ENCODE assay signal across 8 cellular contexts in genomic region chr19:3556978-3557460, GRCh38. TPM values are rescaled to one million over a fixed set of nuclear protein-coding genes. Genes with fewer than 3 reads are reported as not detected.
DNase-seq lines count a peak whose midpoint lies in the region; ATAC-seq lines count a peak whose summit lies in the region.

No MANE protein-coding gene starts in this region.

- no peaks in the 10 kb centered on the region for H3K9me3 Mint-ChIP-seq in activated naive CD8-positive, alpha-beta T cell (ENCODE audit: low read depth)

- H3K9me3 ChIP-seq in SJCRH30 (replicated peaks) (no peaks in the 10 kb centered on the region), iPS-20b (ENCODE audit: insufficient read depth, low read depth, low read length) (no peaks in the 10 kb centered on the region)

- ATAC-seq in GM18519 (IDR thresholded peaks at IDR 0.05; ENCODE audit: low FRiP score, unreplicated experiment) (peak; percentile 25), HG02885 (IDR thresholded peaks at IDR 0.05; ENCODE audit: poor library complexity, unreplicated experiment) (peak; percentile 26)

- peak overlapping the region; percentile 93 for H3K27ac Mint-ChIP-seq in activated naive CD8-positive, alpha-beta T cell

- H3K27ac ChIP-seq in SJCRH30 (no peak overlapping the region), iPS-20b (ENCODE audit: low read length) (no peak overlapping the region)

- H3K4me3 Mint-ChIP-seq in activated naive CD8-positive, alpha-beta T cell, result peak overlapping the region; percentile 99

- DNase-seq in SJCRH30, result peak; percentile 54 to 56
- peak; percentile 59 to 64 for DNase-seq in stimulated activated CD4-positive, alpha-beta T cell treated with anti-CD3 and anti-CD28 coated beads, Interleukin-1b, Interleukin-23, amount 100 ng/mL, for 4 hours (ENCODE audit: low read depth in 2 of 2)
- no peak for DNase-seq in NCI-H1436 (lab: John Stamatoyannopoulos, UW)
- no peak for DNase-seq in foreskin melanocyte

- peaks cover 29% of the 10 kb centered on the region for H3K4me1 Mint-ChIP-seq in activated naive CD8-positive, alpha-beta T cell (ENCODE audit: low read depth)

- no peaks in the 10 kb centered on the region for H3K36me3 ChIP-seq in SJCRH30
- no peaks in the 10 kb centered on the region for H3K36me3 ChIP-seq in iPS-20b (ENCODE audit: insufficient read depth, low read depth, low read length)

- H3K27me3 Mint-ChIP-seq in activated naive CD8-positive, alpha-beta T cell, result no peaks in the 10 kb centered on the region

- H3K4me3 ChIP-seq in SJCRH30 (peak overlapping the region; percentile 67), iPS-20b (ENCODE audit: low read length) (peak overlapping the region; percentile 80)

- peaks cover 3% of the 10 kb centered on the region; the same call in 1 of the 2 replicates for H3K4me1 ChIP-seq in SJCRH30
- no peaks in the 10 kb centered on the region for H3K4me1 ChIP-seq in iPS-20b (ENCODE audit: insufficient read depth, low read length)

- H3K27me3 ChIP-seq in SJCRH30 (no peaks in the 10 kb centered on the region), iPS-20b (ENCODE audit: insufficient read depth, low read length) (peaks cover 8% of the 10 kb centered on the region)

- H3K36me3 Mint-ChIP-seq in activated naive CD8-positive, alpha-beta T cell, result no peaks in the 10 kb centered on the region

- H3K9ac ChIP-seq in iPS-20b (ENCODE audit: low read depth, low read length), result peak overlapping the region; percentile 45; the same call in 1 of the 2 replicates

RNA-seq across cellular contexts. Expression of gene MFSD12, which starts 0.4 kb away (rescaled TPM):
- 54.6 and 57.1 TPM in 2 replicates for total RNA-seq in SJCRH30 (2014; rRNA removed; shearing (Covaris generic))

RNA-seq across cellular contexts. Expression of gene HMG20B, which starts 15.7 kb away (rescaled TPM):
- 45.0 and 48.0 TPM in 2 replicates for total RNA-seq in SJCRH30 (2014; rRNA removed; shearing (Covaris generic))

RNA-seq across cellular contexts. Expression of gene TEKTIP1, which starts 18.0 kb away (rescaled TPM):
- not detected in 2 replicates for total RNA-seq in SJCRH30 (2014; rRNA removed; shearing (Covaris generic))

RNA-seq across cellular contexts. Expression of gene GIPC3, which starts 28.3 kb away (rescaled TPM):
- 0.03 and 0.06 TPM in 2 replicates for total RNA-seq in SJCRH30 (2014; rRNA removed; shearing (Covaris generic))

RNA-seq across cellular contexts. Expression of gene TBXA2R, which starts 49.7 kb away (rescaled TPM):
- total RNA-seq in SJCRH30 (2014; rRNA removed; shearing (Covaris generic)), result 0.06 and 0.13 TPM in 2 replicates

Comparison
In these comparisons a context has a peak if more than half of its experiments do, and no peak if none do; other contexts are left out.
1. DNase-seq: peak in SJCRH30 (2 of 2) and stimulated activated CD4-positive, alpha-beta T cell treated with anti-CD3 and anti-CD28 coated beads, Interleukin-1b, Interleukin-23, amount 100 ng/mL, for 4 hours (2 of 2); none in NCI-H1436 (single experiment) and foreskin melanocyte (single experiment).